ENCODE assay signal across 8 cellular contexts in genomic region chr4:17324431-17324830, GRCh38.
DNase-seq lines count a peak whose midpoint lies in the region; ATAC-seq, FAIRE-seq and TF ChIP-seq lines count a peak whose summit lies in the region.

No MANE protein-coding gene starts in this region.

- no TSS peak for BruUV-seq in PC-3 (replicated peaks; lab: Mats Ljungman, UMichigan)

- no peaks in the 10 kb centered on the region for H3K36me3 Mint-ChIP-seq in activated naive CD4-positive, alpha-beta T cell treated with anti-CD3 and anti-CD28 coated beads for 36 hours (ENCODE audit: low read depth)

- ATAC-seq in PC-3 (no peak), GM21423 (IDR thresholded peaks at IDR 0.05; ENCODE audit: unreplicated experiment) (no peak)

- CTCF ChIA-PET in PC-3 (lab: Charles Lee), result no interaction called here
- CTCF ChIA-PET in activated naive CD4-positive, alpha-beta T cell treated with anti-CD3 and anti-CD28 coated beads for 36 hours (lab: Charles Lee), result interaction anchor here (0.7 to 2.2 kb wide), 18 partner anchors 11 to 531 kb away, joined by 3 to 8 read pairs (median 5); no protein-coding TSS in a partner anchor

- no peak overlapping the region for H3K27ac Mint-ChIP-seq in activated naive CD4-positive, alpha-beta T cell treated with anti-CD3 and anti-CD28 coated beads for 36 hours

- peak overlapping the region; percentile 19 for H3K4me3 Mint-ChIP-seq in activated naive CD4-positive, alpha-beta T cell treated with anti-CD3 and anti-CD28 coated beads for 36 hours

- H3K9me3 Mint-ChIP-seq in activated naive CD4-positive, alpha-beta T cell treated with anti-CD3 and anti-CD28 coated beads for 36 hours, result no peaks in the 10 kb centered on the region

- H2AFZ ChIP-seq in PC-3 (ENCODE audit: low read length), result no peak overlapping the region

- H3K4me3 ChIP-seq in PC-3 (ENCODE audit: low read length), result no peak overlapping the region
- no peak overlapping the region for H3K4me3 ChIP-seq in skeletal muscle cell (ENCODE audit: low read depth, low read length)

- peaks cover 72% of the 10 kb centered on the region for H3K27me3 ChIP-seq in PC-3 (ENCODE audit: low read length)

- H3F3A ChIP-seq in PC-3 (ENCODE audit: low read length, unreplicated experiment), result no peaks in the 10 kb centered on the region

- no peak overlapping the region for H3K4me2 ChIP-seq in PC-3 (ENCODE audit: low read length)

- FAIRE-seq in GM19239 (lab: Jason Lieb, UNC), result peak; percentile 69

- H3K9ac ChIP-seq in PC-3 (ENCODE audit: low read length), result no peak overlapping the region

- no peaks in the 10 kb centered on the region for H3K79me2 ChIP-seq in PC-3 (ENCODE audit: low read length)

- no peaks in the 10 kb centered on the region for H3K9me3 ChIP-seq in PC-3 (ENCODE audit: low read length)

- peak; percentile 76 for TF ChIP-seq CTCF in PC-3 (conservative IDR thresholded peaks at IDR 0.05; ENCODE audit: low read depth, low read length)

- POLR2A ChIA-PET in PC-3 (lab: Charles Lee; ENCODE audit: unreplicated experiment), result no interaction called here

- intact Hi-C loops in PC-3 (cut with micrococcal nuclease) (no loop called here), head of caudate nucleus (cut with DNase I) (loop anchor here (10.0 kb wide), 1 partner anchor 1030 kb away; no protein-coding TSS in a partner anchor), posterior vena cava (cut with DNase I) (loop anchor here in 1 of 2 donors (10.0 kb wide), 3 partner anchors 400 to 1030 kb away; no protein-coding TSS in a partner anchor)
- intact Hi-C loops in activated naive CD4-positive, alpha-beta T cell treated with anti-CD3 and anti-CD28 coated beads for 36 hours (cut with micrococcal nuclease), result loop anchor here (1.0 to 10.0 kb wide), 6 partner anchors 12 to 1034 kb away; no protein-coding TSS in a partner anchor

- no peaks in the 10 kb centered on the region for H4K20me1 ChIP-seq in PC-3 (ENCODE audit: low read length)

- DNase-seq in AG08396 (ENCODE audit: low spot score) (peak; percentile 65), GM19239 (ENCODE audit: insufficient read length, low spot score) (peak; percentile 8), PC-3 (peak; percentile 43), head of caudate nucleus (peak in 38 of 42 donors; percentile 24 to 86 (median 66)), skeletal muscle cell (ENCODE audit: low read depth) (peak; percentile 11), posterior vena cava (ENCODE audit: low spot score) (no peak)
- DNase-seq in activated naive CD4-positive, alpha-beta T cell treated with anti-CD3 and anti-CD28 coated beads for 36 hours, result peak; percentile 71

- H3K27ac ChIP-seq in PC-3 (ENCODE audit: low read length), result no peak overlapping the region

- no peaks in the 10 kb centered on the region for H3K9me2 ChIP-seq in PC-3 (replicated peaks; ENCODE audit: low read length)

- no peaks in the 10 kb centered on the region for H3K4me1 ChIP-seq in PC-3 (ENCODE audit: insufficient read depth, low read length)

- no peaks in the 10 kb centered on the region for H3K27me3 Mint-ChIP-seq in activated naive CD4-positive, alpha-beta T cell treated with anti-CD3 and anti-CD28 coated beads for 36 hours (ENCODE audit: low read depth)

- no peaks in the 10 kb centered on the region for H3K36me3 ChIP-seq in PC-3 (ENCODE audit: low read depth, low read length)

- peaks cover 17% of the 10 kb centered on the region for H3K4me1 Mint-ChIP-seq in activated naive CD4-positive, alpha-beta T cell treated with anti-CD3 and anti-CD28 coated beads for 36 hours (ENCODE audit: low read depth)
